In genomic region chr1:159913451-159914192, GRCh38 we compare ENCODE assay signal across 14 cellular contexts. TPM values are rescaled to one million over a fixed set of nuclear protein-coding genes. Genes with fewer than 3 reads are reported as not detected.
DNase-seq lines count a peak whose midpoint lies in the region; ATAC-seq and TF ChIP-seq lines count a peak whose summit lies in the region.
"Had no signal": no experiment of that assay in that cellular context is flagged by ENCODE, and none has a peak within 500 bp of the region (broad histone marks: within the 10 kb centered on the region; RNA-seq: fewer than 3 reads in every experiment).

No MANE protein-coding gene starts in this region.

- H3K27ac Mint-ChIP-seq in CD4-positive, alpha-beta T cell = peak overlapping the region; percentile 89
- H3K27ac Mint-ChIP-seq in central memory CD8-positive, alpha-beta T cell (ENCODE audit: low read depth) = peak overlapping the region; percentile 96
- peak overlapping the region; percentile 77 to 100 (median 95) for H3K27ac Mint-ChIP-seq in naive B cell
- H3K27ac Mint-ChIP-seq in nephron progenitor cell = no peak overlapping the region
- H3K27ac Mint-ChIP-seq: activated naive CD8-positive, alpha-beta T cell treated with anti-CD3 and anti-CD28 coated beads, Interleukin-2, amount 50 U/mL, for 24 hours had no signal

- intact Hi-C loops in CD4-positive, alpha-beta T cell (cut with DNase I, micrococcal nuclease) = no loop called here

- no peak overlapping the region for H2BK120ac ChIP-seq in mesenchymal stem cell (ENCODE audit: low read depth, low read length)

- peaks cover 46% of the 10 kb centered on the region for H3K4me1 ChIP-seq in mesenchymal stem cell (ENCODE audit: control insufficient read depth, insufficient read depth, low read depth, low read length)

- peak overlapping the region in 1 of 2 experiments; percentile 23 for H2BK12ac ChIP-seq in mesenchymal stem cell (ENCODE audit: low read length in 2 of 2)

- H4K91ac ChIP-seq in mesenchymal stem cell (ENCODE audit: low read length) = no peak overlapping the region

- H3K9ac ChIP-seq in mesenchymal stem cell (ENCODE audit: low read length) = no peak overlapping the region

- H3K27me3 ChIP-seq in CD4-positive, alpha-beta T cell (ENCODE audit: control insufficient read depth, insufficient read depth, low read length) = no peaks in the 10 kb centered on the region
- H3K27me3 ChIP-seq in mesenchymal stem cell (ENCODE audit: control insufficient read depth in 1 of 2, insufficient read depth in 1 of 2, low read length in 2 of 2) = no peaks in the 10 kb centered on the region

- H2AK5ac ChIP-seq in mesenchymal stem cell (ENCODE audit: low read length, severe bottlenecking) = no peak overlapping the region

- POLR2A ChIA-PET in CD4-positive, alpha-beta T cell (lab: Charles Lee) = no interaction called here

- 89% methylated on average over 5 of the region's 5 CpGs for WGBS in mesenchymal stem cell

- ATAC-seq in CD4-positive, alpha-beta T cell (ENCODE audit: poor library complexity) = no peak
- no peak for ATAC-seq in central memory CD8-positive, alpha-beta T cell (replicated peaks; ENCODE audit: extremely low read depth, poor library complexity, severe bottlenecking)
- ATAC-seq in naive B cell (ENCODE audit: low read depth in 2 of 2) (no peak), GM21390 (IDR thresholded peaks at IDR 0.05; ENCODE audit: unreplicated experiment) (no peak)
- ATAC-seq: activated naive CD8-positive, alpha-beta T cell treated with anti-CD3 and anti-CD28 coated beads, Interleukin-2, amount 50 U/mL, for 24 hours had no signal

- no peak overlapping the region for H3K23ac ChIP-seq in mesenchymal stem cell (ENCODE audit: low read length in 2 of 2)

- H3K79me1 ChIP-seq in mesenchymal stem cell (replicated peaks; ENCODE audit: low read length, poor library complexity, severe bottlenecking) = peaks cover 3% of the 10 kb centered on the region

- H3K4me3 Mint-ChIP-seq in CD4-positive, alpha-beta T cell = no peak overlapping the region
- H3K4me3 Mint-ChIP-seq in central memory CD8-positive, alpha-beta T cell = no peak overlapping the region
- H3K4me3 Mint-ChIP-seq in naive B cell (peak overlapping the region in 3 of 8 donors; percentile 6 to 30 (median 6)), nephron progenitor cell (no peak overlapping the region)
- H3K4me3 Mint-ChIP-seq: activated naive CD8-positive, alpha-beta T cell treated with anti-CD3 and anti-CD28 coated beads, Interleukin-2, amount 50 U/mL, for 24 hours had no signal

- H2AFZ ChIP-seq in mesenchymal stem cell (ENCODE audit: low read depth, low read length) = no peak overlapping the region

- no peak overlapping the region for H3K4ac ChIP-seq in mesenchymal stem cell (ENCODE audit: low read depth in 1 of 2, low read length in 2 of 2)

- H3K27ac ChIP-seq in CD4-positive, alpha-beta T cell (ENCODE audit: low read depth, low read length) = no peak overlapping the region
- H3K27ac ChIP-seq in mesenchymal stem cell (ENCODE audit: low read length, poor library complexity, severe bottlenecking) = no peak overlapping the region

- H3K4me1 Mint-ChIP-seq in CD4-positive, alpha-beta T cell (ENCODE audit: low read depth) = peaks cover 80% of the 10 kb centered on the region
- H3K4me1 Mint-ChIP-seq in central memory CD8-positive, alpha-beta T cell = peaks cover 77% of the 10 kb centered on the region
- H3K4me1 Mint-ChIP-seq in naive B cell = peaks cover 62 to 82% (median 73%) of the 10 kb centered on the region in 3 donors
- H3K4me1 Mint-ChIP-seq in nephron progenitor cell = peaks cover 57% of the 10 kb centered on the region

- no peak overlapping the region for H3K4me3 ChIP-seq in mesenchymal stem cell (ENCODE audit: insufficient read depth in 1 of 2, low read depth in 1 of 2, low read length in 2 of 2)

- H2BK5ac ChIP-seq in mesenchymal stem cell (ENCODE audit: low read depth, low read length, poor library complexity, severe bottlenecking) = no peak overlapping the region

- H3K9me3 ChIP-seq in CD4-positive, alpha-beta T cell (ENCODE audit: control insufficient read depth, low read length) = no peaks in the 10 kb centered on the region
- no peaks in the 10 kb centered on the region for H3K9me3 ChIP-seq in mesenchymal stem cell (ENCODE audit: control insufficient read depth, low read length)

- TF ChIP-seq CTCF in CD4-positive, alpha-beta T cell (IDR thresholded peaks at IDR 0.05) = no peak
- no peak for TF ChIP-seq CTCF in nephron progenitor cell (IDR thresholded peaks at IDR 0.05)

- no peaks in the 10 kb centered on the region for H3K9me3 Mint-ChIP-seq in CD4-positive, alpha-beta T cell
- H3K9me3 Mint-ChIP-seq in central memory CD8-positive, alpha-beta T cell = no peaks in the 10 kb centered on the region
- H3K9me3 Mint-ChIP-seq in naive B cell = peaks cover 0 to 2% (median 0%) of the 10 kb centered on the region in 7 donors
- no peaks in the 10 kb centered on the region for H3K9me3 Mint-ChIP-seq in nephron progenitor cell
- H3K9me3 Mint-ChIP-seq: activated naive CD8-positive, alpha-beta T cell treated with anti-CD3 and anti-CD28 coated beads, Interleukin-2, amount 50 U/mL, for 24 hours had no signal

- no peak overlapping the region for H4K8ac ChIP-seq in mesenchymal stem cell (ENCODE audit: low read length)

- peaks cover 16 to 21% of the 10 kb centered on the region in 2 experiments for H3K36me3 ChIP-seq in mesenchymal stem cell (ENCODE audit: control insufficient read depth in 1 of 2, insufficient read depth in 2 of 2, low read depth in 1 of 2, low read length in 2 of 2)

- peak overlapping the region in 1 of 2 experiments; percentile 3 for H3K18ac ChIP-seq in mesenchymal stem cell (ENCODE audit: low read depth in 1 of 2, low read length in 2 of 2)

- no peak overlapping the region for H3K4me2 ChIP-seq in mesenchymal stem cell (ENCODE audit: low read length, poor library complexity, severe bottlenecking)

- no peaks in the 10 kb centered on the region for H3K27me3 Mint-ChIP-seq in CD4-positive, alpha-beta T cell
- no peaks in the 10 kb centered on the region for H3K27me3 Mint-ChIP-seq in central memory CD8-positive, alpha-beta T cell
- H3K27me3 Mint-ChIP-seq in naive B cell = no peaks in the 10 kb centered on the region
- H3K27me3 Mint-ChIP-seq in nephron progenitor cell (ENCODE audit: low read depth, poor library complexity) = peaks cover 6% of the 10 kb centered on the region
- H3K27me3 Mint-ChIP-seq: activated naive CD8-positive, alpha-beta T cell treated with anti-CD3 and anti-CD28 coated beads, Interleukin-2, amount 50 U/mL, for 24 hours had no signal

- CTCF ChIA-PET in CD4-positive, alpha-beta T cell (lab: Charles Lee) = no interaction called here

- no peak overlapping the region for H2BK15ac ChIP-seq in mesenchymal stem cell (ENCODE audit: low read depth, poor library complexity, severe bottlenecking)

- no peak overlapping the region for H3K14ac ChIP-seq in mesenchymal stem cell (ENCODE audit: low read length in 2 of 2)

- DNase-seq in CD4-positive, alpha-beta T cell = no peak
- peak; percentile 89 for DNase-seq in HT-29 (ENCODE audit: low spot score)
- no peak for DNase-seq in central memory CD8-positive, alpha-beta T cell (ENCODE audit: low spot score in 2 of 2)
- no peak for DNase-seq in naive B cell
- no peak for DNase-seq in occipital lobe (lab: John Stamatoyannopoulos, UW)
- DNase-seq in mesenchymal stem cell = no peak
- DNase-seq in nephron progenitor cell = no peak
- DNase-seq: activated naive CD8-positive, alpha-beta T cell treated with anti-CD3 and anti-CD28 coated beads, Interleukin-2, amount 50 U/mL, for 24 hours; DND-41; NCI-H2081 treated with DMSO at 0.1 percent for 48 hours; stimulated activated CD4-positive, alpha-beta T cell treated with anti-CD3 and anti-CD28 coated beads, Interleukin-1b, Interleukin-23, amount 100 ng/mL, for 48 hours had no signal

- peaks cover 32% of the 10 kb centered on the region for H3K36me3 Mint-ChIP-seq in CD4-positive, alpha-beta T cell (ENCODE audit: low read depth)
- H3K36me3 Mint-ChIP-seq in central memory CD8-positive, alpha-beta T cell (ENCODE audit: insufficient read depth) = peaks cover 33% of the 10 kb centered on the region
- peaks cover 13% of the 10 kb centered on the region in 2 donors for H3K36me3 Mint-ChIP-seq in naive B cell
- no peaks in the 10 kb centered on the region for H3K36me3 Mint-ChIP-seq in nephron progenitor cell (ENCODE audit: low read depth)

RNA-seq across cellular contexts. Expression of gene TAGLN2, which starts 11.7 kb away (rescaled TPM):
- total RNA-seq in CD4-positive, alpha-beta T cell = 100 to 1,000 TPM; 301 to 311 TPM
- total RNA-seq in HT-29 (2014; rRNA removed; shearing (Covaris generic)) = 778 and 828 TPM in 2 replicates
- polyA plus RNA-seq in naive B cell (ENCODE audit: low read depth in 6 of 6) = 1,000 to 10,000 TPM; 1,235 to 1,676 (median 1,380) TPM
- total RNA-seq in occipital lobe = 28.1 TPM
- polyA plus RNA-seq in mesenchymal stem cell (2013, experiment 1 of 2) = 328 TPM
- polyA plus RNA-seq in mesenchymal stem cell (2013, experiment 2 of 2) = 330 TPM

RNA-seq across cellular contexts. Expression of gene CFAP45, which starts 13.7 kb away (rescaled TPM):
- total RNA-seq in CD4-positive, alpha-beta T cell = 1 to 10 TPM; 8.4 to 9.0 TPM
- 0.76 TPM in 1 of 2 replicates, not detected in the other for total RNA-seq in HT-29 (2014; rRNA removed; shearing (Covaris generic))
- under 1 TPM in 5 of 6 donors, not detected in 1; 0.29 to 0.93 (median 0.41) TPM for polyA plus RNA-seq in naive B cell (ENCODE audit: low read depth in 6 of 6)
- total RNA-seq in occipital lobe = 0.47 TPM
- polyA plus RNA-seq in mesenchymal stem cell (2013, experiment 1 of 2) = 0.86 TPM
- 0.71 TPM for polyA plus RNA-seq in mesenchymal stem cell (2013, experiment 2 of 2)

RNA-seq across cellular contexts. Expression of gene IGSF9, which starts 31.8 kb away (rescaled TPM):
- not detected for total RNA-seq in CD4-positive, alpha-beta T cell
- 5.9 and 6.5 TPM in 2 replicates for total RNA-seq in HT-29 (2014; rRNA removed; shearing (Covaris generic))
- polyA plus RNA-seq in naive B cell (ENCODE audit: low read depth in 6 of 6) = under 1 TPM in 4 of 6 donors, not detected in 2; 0.16 to 0.97 (median 0.41) TPM
- 5.9 TPM for total RNA-seq in occipital lobe
- polyA plus RNA-seq in mesenchymal stem cell (2013, experiment 1 of 2) = 0.03 TPM
- 0.03 TPM for polyA plus RNA-seq in mesenchymal stem cell (2013, experiment 2 of 2)
- polyA plus RNA-seq: fibroblast of lung had no signal

RNA-seq across cellular contexts. Expression of gene SLAMF9, which starts 40.4 kb away (rescaled TPM):
- not detected for total RNA-seq in CD4-positive, alpha-beta T cell
- total RNA-seq in HT-29 (2014; rRNA removed; shearing (Covaris generic)) = not detected in 2 replicates
- polyA plus RNA-seq in naive B cell (ENCODE audit: low read depth in 6 of 6) = not detected
- total RNA-seq in occipital lobe = not detected
- not detected for polyA plus RNA-seq in mesenchymal stem cell (2013, experiment 1 of 2)
- not detected for polyA plus RNA-seq in mesenchymal stem cell (2013, experiment 2 of 2)
- total RNA-seq: fibroblast of lung, ureter had no signal
- polyA plus RNA-seq: fibroblast of lung had no signal

RNA-seq across cellular contexts. Expression of gene VSIG8, which starts 51.2 kb away (rescaled TPM):
- not detected for total RNA-seq in CD4-positive, alpha-beta T cell
- 0.13 and 0.44 TPM in 2 replicates for total RNA-seq in HT-29 (2014; rRNA removed; shearing (Covaris generic))
- polyA plus RNA-seq in naive B cell (ENCODE audit: low read depth in 6 of 6) = not detected
- not detected for total RNA-seq in occipital lobe
- not detected for polyA plus RNA-seq in mesenchymal stem cell (2013, experiment 1 of 2)
- polyA plus RNA-seq in mesenchymal stem cell (2013, experiment 2 of 2) = not detected
- total RNA-seq: ureter had no signal
- polyA plus RNA-seq: fibroblast of lung had no signal

Comparison
In these comparisons a context has a peak if more than half of its experiments do, and no peak if none do; other contexts are left out.
1. RNA of gene TAGLN2, which starts 11.7 kb away (total RNA-seq): 778 to 828 TPM in HT-29 and 301 to 311 TPM in CD4-positive, alpha-beta T cell; 28.1 TPM in occipital lobe (single experiment); every median in the first group is over 10 times any median in the second.